1 cellular context compared by ENCODE assay signal in genomic region chr17:19345486-19346350, GRCh38.
TF ChIP-seq lines count a peak whose summit lies in the region.

No MANE protein-coding gene starts in this region.

TF ChIP-seq in H1, 55 proteins besides CTCF, POLR2A, EP300 and RAD21:
- no peak for TF ChIP-seq BRCA1 (IDR thresholded peaks at IDR 0.05; ENCODE audit: low read depth, low read length)
- TF ChIP-seq HDAC6 (IDR thresholded peaks at IDR 0.05; ENCODE audit: low read depth, low read length): no peak
- no peak for TF ChIP-seq ATF3 (IDR thresholded peaks at IDR 0.05; ENCODE audit: insufficient read depth, low read depth, low read length)
- TF ChIP-seq POLR2AphosphoS5 (IDR thresholded peaks at IDR 0.05; ENCODE audit: low read depth, low read length): 0 out of 2 replicates have a peak, but pooled peaks have one; percentile 14
- TF ChIP-seq GABPA (IDR thresholded peaks at IDR 0.05; ENCODE audit: borderline replicate concordance, insufficient read depth, low read length): no peak
